ENCODE assay signal across 8 cellular contexts in the genomic region with DNA sequence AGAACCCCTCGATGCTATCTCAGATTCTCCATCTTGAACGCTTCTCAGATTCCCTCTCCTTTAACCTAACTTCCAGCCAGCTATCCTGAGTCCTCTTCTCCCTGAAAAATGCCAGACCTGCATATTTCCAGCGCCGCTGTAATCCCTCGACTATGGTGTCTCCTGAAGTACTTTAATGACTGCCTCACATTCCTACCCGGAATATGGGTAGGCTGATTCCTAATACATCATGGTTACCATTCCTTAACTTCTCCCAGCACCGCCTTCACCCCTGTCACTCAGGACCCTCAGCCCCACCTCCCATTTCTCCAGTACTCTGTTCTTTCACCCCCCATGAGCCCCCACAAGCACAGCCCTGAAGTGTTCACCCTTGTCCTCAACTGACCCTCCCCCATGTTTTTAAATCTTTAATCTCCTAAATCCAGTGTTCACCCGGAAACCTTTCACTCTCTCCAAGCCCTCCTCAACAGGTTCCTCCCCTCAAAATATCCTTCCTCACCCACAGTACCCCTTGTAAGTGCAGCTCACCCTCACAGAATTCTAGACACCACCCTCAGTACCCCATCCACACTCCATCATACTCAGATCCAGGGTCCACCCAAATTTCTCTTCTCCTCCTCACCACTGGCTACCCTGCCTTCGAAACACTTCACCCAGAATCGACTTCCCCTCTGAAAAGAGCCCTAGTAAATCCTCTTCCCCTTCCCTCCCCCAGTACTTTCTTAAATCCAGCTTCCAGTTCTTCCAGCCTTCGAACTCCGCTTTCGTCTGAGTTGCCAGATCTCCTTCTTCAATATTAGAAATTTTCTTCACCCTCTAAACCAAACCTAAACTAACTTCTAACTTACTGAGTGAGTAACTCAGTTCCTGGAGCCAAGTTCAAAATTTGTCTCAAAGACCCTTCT. TPM values are rescaled to one million over a fixed set of nuclear protein-coding genes. Genes with fewer than 3 reads are reported as not detected.
DNase-seq lines count a peak whose midpoint lies in the region; ATAC-seq and TF ChIP-seq lines count a peak whose summit lies in the region.

No MANE protein-coding gene starts in this region.

- TF ChIP-seq CTCF in AG10803 (conservative IDR thresholded peaks at IDR 0.05; ENCODE audit: low read length), result no peak
- TF ChIP-seq CTCF in adrenal gland (IDR thresholded peaks at IDR 0.05), result no peak
- no peak for TF ChIP-seq CTCF in stomach (IDR thresholded peaks at IDR 0.05)

- peaks cover 25% of the 10 kb centered on the region for H3K36me3 ChIP-seq in HUES48 (ENCODE audit: control insufficient read depth, insufficient read depth, low read length)
- H3K36me3 ChIP-seq in adrenal gland (replicated peaks in 1 of 2), result peaks cover 0 to 16% of the 10 kb centered on the region in 2 donors
- peaks cover 13 to 22% (median 21%) of the 10 kb centered on the region in 4 donors for H3K36me3 ChIP-seq in stomach

- H3K27ac ChIP-seq in HUES48 (ENCODE audit: low read depth, low read length) (peak overlapping the region; percentile 89), adrenal gland (peak overlapping the region; percentile 67 to 99 (median 91)), stomach (peak overlapping the region; percentile 96 to 99 (median 99))

- no peak for TF ChIP-seq POLR2A in adrenal gland (IDR thresholded peaks at IDR 0.05)
- TF ChIP-seq POLR2A in stomach (IDR thresholded peaks at IDR 0.05), result no peak

- H3K27me3 ChIP-seq in HUES48 (ENCODE audit: control insufficient read depth, insufficient read depth, low read length) (peaks cover 11% of the 10 kb centered on the region), adrenal gland (no peaks in the 10 kb centered on the region), stomach (no peaks in the 10 kb centered on the region)

- intact Hi-C loops in adrenal gland (cut with DNase I), result no loop called here
- intact Hi-C loops in stomach (cut with DNase I; ENCODE audit: low total_unique reads), result no loop called here

- H3K9me3 ChIP-seq in HUES48 (ENCODE audit: control insufficient read depth, insufficient read depth, low read length) (no peaks in the 10 kb centered on the region), adrenal gland (replicated peaks in 1 of 3) (no peaks in the 10 kb centered on the region), stomach (no peaks in the 10 kb centered on the region)

- DNase-seq in AG10803 (ENCODE audit: low read depth) (peak; percentile 59), adrenal gland (no peak), iPS-NIHi11 (ENCODE audit: low spot score) (peak; percentile 38), stomach (no peak), NCI-H510A treated with DMSO at 0.1 percent for 48 hours (lab: John Stamatoyannopoulos, UW) (no peak)
- no peak for DNase-seq in effector CD8-positive, alpha-beta T cell (lab: John Stamatoyannopoulos, UW)

- WGBS in adrenal gland, 4 donors, result 34 to 38% (median 37%) methylated on average over 13 of the region's 13 CpGs
- WGBS in stomach, 5 donors, result 26 to 32% (median 31%) methylated on average over 13 of the region's 13 CpGs

- H3K4me1 ChIP-seq in HUES48 (ENCODE audit: control insufficient read depth, insufficient read depth, low read length) (peaks cover 16% of the 10 kb centered on the region), adrenal gland (replicated peaks in 1 of 2) (peaks cover 0 to 14% of the 10 kb centered on the region in 2 donors), stomach (peaks cover 15 to 45% (median 34%) of the 10 kb centered on the region in 4 donors)

- no peak for ATAC-seq in GM21447 (IDR thresholded peaks at IDR 0.05; ENCODE audit: unreplicated experiment)

- H3K9ac ChIP-seq in HUES48 (ENCODE audit: low read depth, low read length), result peak overlapping the region; percentile 69

- H3K4me3 ChIP-seq in AG10803 (ENCODE audit: low read length) (peak overlapping the region; percentile 87), HUES48 (ENCODE audit: low read depth, low read length) (peak overlapping the region; percentile 81), adrenal gland (peak overlapping the region; percentile 52 to 90 (median 80)), stomach (peak overlapping the region; percentile 57 to 97 (median 82))

- no peak for TF ChIP-seq EP300 in stomach (IDR thresholded peaks at IDR 0.05)

RNA-seq across cellular contexts. Expression of a gene that starts 0.9 kb away (rescaled TPM):
- total RNA-seq in adrenal gland (10 to 100 TPM; 35.6 to 61.3 (median 43.1) TPM), stomach (100 to 1,000 TPM in 1 of 5 donors, 10 to 100 TPM in 3, 1 to 10 TPM in 1; 2.3 to 221 (median 24.2) TPM)
- polyA plus RNA-seq in adrenal gland (10 to 100 TPM in 2 of 3 donors, 1 to 10 TPM in 1; 7.8 to 79.5 (median 10.3) TPM), stomach (10 to 100 TPM; 12.3 to 30.5 (median 14.6) TPM)

RNA-seq across cellular contexts. Expression of a gene that starts 22.9 kb away (rescaled TPM):
- total RNA-seq in adrenal gland, result 10 to 100 TPM; 21.2 to 67.4 (median 54.9) TPM
- 100 to 1,000 TPM in 2 of 3 donors, 10 to 100 TPM in 1; 60.2 to 108 (median 103) TPM for polyA plus RNA-seq in adrenal gland
- 10 to 100 TPM; 31.6 to 52.7 (median 38.0) TPM for total RNA-seq in stomach
- polyA plus RNA-seq in stomach, result 10 to 100 TPM; 60.8 to 78.8 (median 74.9) TPM

RNA-seq across cellular contexts. Expression of a gene that starts 40.8 kb away (rescaled TPM):
- 10 to 100 TPM; 14.5 to 39.6 (median 29.9) TPM for total RNA-seq in adrenal gland
- 100 to 1,000 TPM in 1 of 3 donors, 10 to 100 TPM in 2; 87.0 to 119 (median 95.8) TPM for polyA plus RNA-seq in adrenal gland
- 10 to 100 TPM in 3 of 5 donors, 1 to 10 TPM in 2; 2.9 to 58.3 (median 25.5) TPM for total RNA-seq in stomach
- polyA plus RNA-seq in stomach, result 100 to 1,000 TPM in 1 of 3 donors, 10 to 100 TPM in 2; 73.3 to 105 (median 81.9) TPM

RNA-seq across cellular contexts. Expression of a gene that starts 55.1 kb away (rescaled TPM):
- total RNA-seq in adrenal gland, result 1 to 10 TPM in 1 of 8 donors, under 1 TPM in 1, not detected in 6; 0.17 to 1.6 TPM
- polyA plus RNA-seq in adrenal gland, result under 1 TPM; 0.05 to 0.30 (median 0.16) TPM
- under 1 TPM in 2 of 5 donors, not detected in 3; 0.29 to 0.45 TPM for total RNA-seq in stomach
- under 1 TPM in 1 of 3 donors, not detected in 2; 0.08 TPM for polyA plus RNA-seq in stomach

Comparison
In these comparisons a context has a peak if more than half of its experiments do, and no peak if none do; other contexts are left out.
1. DNase-seq: peak in AG10803 (single experiment) and iPS-NIHi11 (single experiment); none in adrenal gland (0 of 7), stomach (single experiment), NCI-H510A treated with DMSO at 0.1 percent for 48 hours (single experiment) and effector CD8-positive, alpha-beta T cell (single experiment).
2. Peak in every context shown above with its lines, with median percentiles within 50 percentile points of each other: H3K4me3 ChIP-seq and H3K27ac ChIP-seq.